In genomic region chr18:21522530-21522929, GRCh38 we compare ENCODE assay signal across 19 cellular contexts.
A peak's percentile ranks its signal among the peaks of the same experiment; 100 is the strongest.
DNase-seq lines count a peak whose midpoint lies in the region; ATAC-seq and TF ChIP-seq lines count a peak whose summit lies in the region.
"Had no signal": no experiment of that assay in that cellular context is flagged by ENCODE, and none has a peak within 500 bp of the region (broad histone marks: within the 10 kb centered on the region; RNA-seq: fewer than 3 reads in every experiment).

No MANE protein-coding gene starts in this region.

- intact Hi-C loops in Right ventricle myocardium superior (cut with DNase I) (no loop called here), left ventricle myocardium inferior (cut with micrococcal nuclease) (no loop called here), psoas muscle (cut with DNase I) (loop anchor here in 1 of 2 donors (10.0 kb wide), 1 partner anchor 318 kb away; no protein-coding TSS in a partner anchor), ascending aorta (cut with DNase I) (no loop called here)
- intact Hi-C loops in CD4-positive, alpha-beta T cell (cut with DNase I, micrococcal nuclease) = no loop called here

- H3K36me3 ChIP-seq in left ventricle myocardium inferior = peaks cover 58% of the 10 kb centered on the region
- peaks cover 3 to 68% of the 10 kb centered on the region in 2 donors for H3K36me3 ChIP-seq in psoas muscle (ENCODE audit: insufficient read depth in 1 of 2, low read depth in 1 of 2)
- peaks cover 5 to 21% of the 10 kb centered on the region in 2 donors for H3K36me3 ChIP-seq in ascending aorta

- TF ChIP-seq CTCF in left ventricle myocardium inferior (IDR thresholded peaks at IDR 0.05; ENCODE audit: borderline replicate concordance) (no peak), psoas muscle (IDR thresholded peaks at IDR 0.05) (no peak), ascending aorta (IDR thresholded peaks at IDR 0.05) (no peak)
- TF ChIP-seq CTCF in CD4-positive, alpha-beta T cell (IDR thresholded peaks at IDR 0.05) = no peak

- ATAC-seq in Right ventricle myocardium superior (ENCODE audit: poor library complexity) (peak; percentile 51), psoas muscle (peak; percentile 55 to 76 (median 73))
- no peak for ATAC-seq in CD4-positive, alpha-beta T cell (ENCODE audit: poor library complexity)
- ATAC-seq in activated T-helper 17 cell treated with anti-CD3 and anti-CD28 coated beads, Interleukin-2, amount 50 U/mL, for 72 hours (replicated peaks) = no peak

- H3K27ac ChIP-seq in left ventricle myocardium inferior (replicated peaks) (no peak overlapping the region), psoas muscle (no peak overlapping the region), ascending aorta (no peak overlapping the region)
- no peak overlapping the region for H3K27ac ChIP-seq in CD4-positive, alpha-beta T cell (ENCODE audit: low read depth, low read length)
- H3K27ac ChIP-seq: 22Rv1, BLaER1, C4-2B had no signal

- H3K9me3 ChIP-seq in left ventricle myocardium inferior (replicated peaks) = no peaks in the 10 kb centered on the region
- H3K9me3 ChIP-seq in CD4-positive, alpha-beta T cell (ENCODE audit: control insufficient read depth, low read length) = no peaks in the 10 kb centered on the region
- H3K9me3 ChIP-seq in psoas muscle = no peaks in the 10 kb centered on the region
- H3K9me3 ChIP-seq in ascending aorta = no peaks in the 10 kb centered on the region
- H3K9me3 ChIP-seq: BLaER1, HAP-1 had no signal

- no peaks in the 10 kb centered on the region for H3K9me3 Mint-ChIP-seq in CD4-positive, alpha-beta T cell
- H3K9me3 Mint-ChIP-seq in activated T-helper 17 cell treated with anti-CD3 and anti-CD28 coated beads, Interleukin-2, amount 50 U/mL, for 72 hours = no peaks in the 10 kb centered on the region
- H3K9me3 Mint-ChIP-seq: CD4-positive, CD25-positive, alpha-beta regulatory T cell; CD8-positive, alpha-beta memory T cell; HFFc6 had no signal

- no peaks in the 10 kb centered on the region for H3K4me1 Mint-ChIP-seq in CD4-positive, alpha-beta T cell (ENCODE audit: low read depth)
- no peaks in the 10 kb centered on the region for H3K4me1 Mint-ChIP-seq in activated T-helper 17 cell treated with anti-CD3 and anti-CD28 coated beads, Interleukin-2, amount 50 U/mL, for 72 hours
- H3K4me1 Mint-ChIP-seq: B cell had no signal

- POLR2A ChIA-PET in CD4-positive, alpha-beta T cell (lab: Charles Lee) = no interaction called here

- H3K4me3 Mint-ChIP-seq in CD4-positive, alpha-beta T cell = no peak overlapping the region
- no peak overlapping the region for H3K4me3 Mint-ChIP-seq in activated T-helper 17 cell treated with anti-CD3 and anti-CD28 coated beads, Interleukin-2, amount 50 U/mL, for 72 hours
- H3K4me3 Mint-ChIP-seq: B cell; CD4-positive, CD25-positive, alpha-beta regulatory T cell; CD8-positive, alpha-beta memory T cell; HFFc6 had no signal

- H3K4me3 ChIP-seq in left ventricle myocardium inferior = no peak overlapping the region
- H3K4me3 ChIP-seq in psoas muscle = no peak overlapping the region
- no peak overlapping the region for H3K4me3 ChIP-seq in ascending aorta
- H3K4me3 ChIP-seq: BLaER1, HAP-1 had no signal

- no peak for DNase-seq in Right ventricle myocardium superior
- no peak for DNase-seq in left ventricle myocardium inferior
- DNase-seq in CD4-positive, alpha-beta T cell = no peak
- DNase-seq in psoas muscle = no peak
- DNase-seq in ascending aorta (ENCODE audit: low spot score in 2 of 2) = no peak
- no peak for DNase-seq in NCI-H774 (lab: John Stamatoyannopoulos, UW)
- DNase-seq: CD4-positive, CD25-positive, alpha-beta regulatory T cell; CD8-positive, alpha-beta memory T cell; DMS53; DMS79 treated with DMSO at 0.1 percent for 48 hours; GF-D8; GOT3; HFFc6 had no signal

- H3K36me3 Mint-ChIP-seq in CD4-positive, alpha-beta T cell (ENCODE audit: low read depth) = peaks cover 74% of the 10 kb centered on the region
- peaks cover 83% of the 10 kb centered on the region for H3K36me3 Mint-ChIP-seq in activated T-helper 17 cell treated with anti-CD3 and anti-CD28 coated beads, Interleukin-2, amount 50 U/mL, for 72 hours (ENCODE audit: low read depth)

- H3K27ac Mint-ChIP-seq in CD4-positive, alpha-beta T cell = peak overlapping the region; percentile 5
- peak overlapping the region; percentile 40 for H3K27ac Mint-ChIP-seq in activated T-helper 17 cell treated with anti-CD3 and anti-CD28 coated beads, Interleukin-2, amount 50 U/mL, for 72 hours
- H3K27ac Mint-ChIP-seq: B cell; CD4-positive, CD25-positive, alpha-beta regulatory T cell; HFFc6 had no signal

- H3K27me3 Mint-ChIP-seq in CD4-positive, alpha-beta T cell = no peaks in the 10 kb centered on the region
- no peaks in the 10 kb centered on the region for H3K27me3 Mint-ChIP-seq in activated T-helper 17 cell treated with anti-CD3 and anti-CD28 coated beads, Interleukin-2, amount 50 U/mL, for 72 hours
- H3K27me3 Mint-ChIP-seq: B cell; CD4-positive, CD25-positive, alpha-beta regulatory T cell; CD8-positive, alpha-beta memory T cell had no signal

- H3K4me1 ChIP-seq in left ventricle myocardium inferior = no peaks in the 10 kb centered on the region
- H3K4me1 ChIP-seq in psoas muscle = no peaks in the 10 kb centered on the region
- H3K4me1 ChIP-seq in ascending aorta = no peaks in the 10 kb centered on the region
- H3K4me1 ChIP-seq: BLaER1, HAP-1 had no signal

- 51 to 69% (median 59%) methylated on average over 6 of the region's 6 CpGs for WGBS in psoas muscle, 3 donors

- H3K27me3 ChIP-seq in left ventricle myocardium inferior (ENCODE audit: low read depth) = no peaks in the 10 kb centered on the region
- H3K27me3 ChIP-seq in CD4-positive, alpha-beta T cell (ENCODE audit: control insufficient read depth, insufficient read depth, low read length) = no peaks in the 10 kb centered on the region
- no peaks in the 10 kb centered on the region for H3K27me3 ChIP-seq in psoas muscle (ENCODE audit: insufficient read depth in 3 of 3, low read length in 2 of 3)
- no peaks in the 10 kb centered on the region for H3K27me3 ChIP-seq in ascending aorta
- H3K27me3 ChIP-seq: BLaER1 had no signal

- CTCF ChIA-PET in CD4-positive, alpha-beta T cell (lab: Charles Lee) = no interaction called here

Comparison
In these comparisons a context has a peak if more than half of its experiments do, and no peak if none do; other contexts are left out.
1. ATAC-seq: peak in Right ventricle myocardium superior (single experiment) and psoas muscle (4 of 4); none in CD4-positive, alpha-beta T cell (single experiment) and activated T-helper 17 cell treated with anti-CD3 and anti-CD28 coated beads, Interleukin-2, amount 50 U/mL, for 72 hours (single experiment).